In the genomic region with DNA sequence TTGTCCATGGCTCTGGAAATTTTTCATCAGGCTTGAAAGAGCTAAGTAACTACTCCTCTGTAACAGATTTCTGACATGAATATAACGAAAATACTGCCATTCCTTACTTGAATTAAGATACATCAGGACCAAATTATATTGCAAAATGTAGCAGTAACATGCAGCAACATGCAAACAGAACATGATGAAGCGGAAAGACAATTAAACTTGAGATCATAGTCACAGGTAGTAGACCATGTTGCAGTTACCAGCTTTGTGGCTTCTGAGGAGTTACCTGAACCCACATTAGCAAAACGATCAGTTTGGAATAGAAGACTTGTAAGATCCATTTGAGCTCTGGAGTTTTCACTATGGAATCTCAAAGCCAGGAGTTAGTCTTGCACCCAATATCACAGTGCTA, we compare ENCODE assay signal across 22 cellular contexts.
A peak's percentile ranks its signal among the peaks of the same experiment; 100 is the strongest.
DNase-seq lines count a peak whose midpoint lies in the region; ATAC-seq, FAIRE-seq and TF ChIP-seq lines count a peak whose summit lies in the region.
"Had no signal": no experiment of that assay in that cellular context is flagged by ENCODE, and none has a peak within 500 bp of the region (broad histone marks: within the 10 kb centered on the region; RNA-seq: fewer than 3 reads in every experiment).

No MANE protein-coding gene starts in this region.

- H2BK15ac ChIP-seq in H1 (ENCODE audit: low read length), result no peak overlapping the region

- 83% methylated on average over 3 of the region's 3 CpGs; no CpG with 5 or more reads in 1 of the 2 experiments for WGBS in H1 (ENCODE audit: extremely low coverage in 1 of 2, insufficient coverage in 1 of 2, insufficient read length in 1 of 2, insufficient replicate concordance in 2 of 2, low coverage in 1 of 2, low lambda C conversion rate in 2 of 2, missing lambda C conversion rate in 1 of 2), 2 experiments

- no peaks in the 10 kb centered on the region for H4K20me1 ChIP-seq in H1 (replicated peaks in 1 of 2; ENCODE audit: control insufficient read depth in 1 of 2, insufficient read depth in 2 of 2, low read length in 2 of 2)
- no peaks in the 10 kb centered on the region for H4K20me1 ChIP-seq in osteoblast (ENCODE audit: insufficient read depth, low read length)
- H4K20me1 ChIP-seq: BLaER1 had no signal

- no peak for TF ChIP-seq EP300 in H1 (IDR thresholded peaks at IDR 0.05; ENCODE audit: borderline replicate concordance in 1 of 2, low read depth in 2 of 2, low read length in 2 of 2)

- TF ChIP-seq RAD21 in H1 (IDR thresholded peaks at IDR 0.05 in 1 of 2, conservative IDR thresholded peaks at IDR 0.05 in 1 of 2; ENCODE audit: low read depth in 2 of 2, low read length in 2 of 2), result no peak

- no peaks in the 10 kb centered on the region for H3K79me1 ChIP-seq in H1 (ENCODE audit: low read depth, low read length)

- no peak overlapping the region for H2BK12ac ChIP-seq in H1 (ENCODE audit: low read depth, low read length)

- no peak overlapping the region for H2BK5ac ChIP-seq in H1 (ENCODE audit: low read depth, low read length)

- H3K9me3 ChIP-seq in H1 (ENCODE audit: insufficient read depth in 2 of 2, low read depth in 1 of 2, low read length in 1 of 2) (no peaks in the 10 kb centered on the region), osteoblast (ENCODE audit: low read depth, low read length) (no peaks in the 10 kb centered on the region)
- H3K9me3 ChIP-seq: BLaER1, Caco-2 had no signal

- H2BK120ac ChIP-seq in H1 (replicated peaks; ENCODE audit: low read depth, low read length), result no peak overlapping the region

- H3K27me3 ChIP-seq in H1 (replicated peaks in 1 of 4; ENCODE audit: control insufficient read depth in 3 of 4, extremely low read depth in 1 of 4, insufficient read depth in 3 of 4, low read length in 3 of 4) (no peaks in the 10 kb centered on the region), osteoblast (ENCODE audit: insufficient read depth, low read length) (no peaks in the 10 kb centered on the region)
- H3K27me3 ChIP-seq: BLaER1 had no signal

- ATAC-seq in esophagus mucosa (peak; percentile 56), GM18520 (IDR thresholded peaks at IDR 0.05; ENCODE audit: unreplicated experiment) (no peak)
- ATAC-seq: CD8-positive, alpha-beta T cell; HCT116 had no signal

- no peak overlapping the region for H3K4me3 ChIP-seq in H1 (ENCODE audit: extremely low read depth in 1 of 4, insufficient read depth in 2 of 4, low read depth in 3 of 4, low read length in 4 of 4)
- H3K4me3 ChIP-seq in osteoblast (ENCODE audit: insufficient read depth, low read length), result no peak overlapping the region
- H3K4me3 ChIP-seq: BLaER1, GM23248 had no signal

- H3K9ac ChIP-seq in H1 (replicated peaks in 1 of 4; ENCODE audit: extremely low read depth in 1 of 4, low read depth in 3 of 4, low read length in 3 of 4), result no peak overlapping the region
- H3K9ac ChIP-seq: BLaER1, GM23248 had no signal

- H4K8ac ChIP-seq in H1 (ENCODE audit: extremely low read depth, insufficient read depth, low read length), result no peak overlapping the region

- H3K4me2 ChIP-seq in H1 (ENCODE audit: insufficient read depth in 1 of 2, low read depth in 2 of 2, low read length in 2 of 2) (no peak overlapping the region), osteoblast (ENCODE audit: insufficient read depth, low read length) (no peak overlapping the region)
- H3K4me2 ChIP-seq: BLaER1 had no signal

- H3K18ac ChIP-seq in H1 (ENCODE audit: extremely low read depth, low read length), result no peak overlapping the region

- no peak overlapping the region for H3K56ac ChIP-seq in H1 (replicated peaks; ENCODE audit: insufficient read length, low read depth, low read length)

- CTCF ChIA-PET in H1 (lab: Charles Lee; ENCODE audit: partially characterized antibody), result interaction anchor here (0.5 to 0.9 kb wide), 3 partner anchors 17 to 82 kb away, joined by 3 read pairs; no protein-coding TSS in a partner anchor

- FAIRE-seq in H1 (lab: Jason Lieb, UNC), result peak; percentile 32
- FAIRE-seq: A204.1, G401.6, GM12892, GM19239 had no signal

- H3K23ac ChIP-seq in H1 (ENCODE audit: insufficient read length), result no peak overlapping the region

- TF ChIP-seq CTCF in H1 (IDR thresholded peaks at IDR 0.05; ENCODE audit: control extremely low read depth in 1 of 3, insufficient read depth in 1 of 3, low read depth in 1 of 3, low read length in 3 of 3), result no peak
- TF ChIP-seq CTCF in osteoblast (IDR thresholded peaks at IDR 0.05; ENCODE audit: extremely low read depth, low read depth, low read length), result no peak

- no peak overlapping the region for H2AK5ac ChIP-seq in H1 (ENCODE audit: low read depth, low read length)

- no peaks in the 10 kb centered on the region for H3K79me2 ChIP-seq in H1 (ENCODE audit: control insufficient read depth in 1 of 2, insufficient read depth in 2 of 2, low read length in 2 of 2)
- no peaks in the 10 kb centered on the region for H3K79me2 ChIP-seq in osteoblast (ENCODE audit: insufficient read depth, low read length)

- DNase-seq in NCI-H2171 treated with DMSO at 0.1 percent for 48 hours (lab: John Stamatoyannopoulos, UW), result peak; percentile 22
- no peak for DNase-seq in NCI-H2171 (lab: John Stamatoyannopoulos, UW)
- DNase-seq in H1 (ENCODE audit: low read depth in 1 of 2, low spot score in 2 of 2), result no peak
- DNase-seq in posterior cingulate gyrus, result no peak
- DNase-seq in osteoblast (ENCODE audit: insufficient read length, low spot score, missing footprints), result no peak
- DNase-seq: Caco-2; CD4-positive, CD25-positive, alpha-beta regulatory T cell; CD8-positive, alpha-beta T cell; DMS153; DND-41; GM23248; H9 had no signal

- no peak overlapping the region for H2AFZ ChIP-seq in H1 (ENCODE audit: low read length)
- H2AFZ ChIP-seq in osteoblast (ENCODE audit: low read length), result no peak overlapping the region
- H2AFZ ChIP-seq: GM23248 had no signal

- H3K23me2 ChIP-seq in H1 (ENCODE audit: low read depth, low read length), result no peaks in the 10 kb centered on the region; the same call in 1 of the 2 replicates

- H3K27ac ChIP-seq in H1 (ENCODE audit: low read depth, low read length) (no peak overlapping the region), osteoblast (ENCODE audit: low read depth, low read length) (no peak overlapping the region)
- H3K27ac ChIP-seq: 22Rv1, BLaER1, C4-2B, GM23248 had no signal

- TF ChIP-seq POLR2A in H1 (IDR thresholded peaks at IDR 0.05; ENCODE audit: control extremely low read depth in 1 of 2, low read depth in 2 of 2, low read length in 2 of 2), result no peak

- peaks cover 0 to 7% (median 0%) of the 10 kb centered on the region in 4 experiments; a peak in 1 of 7 replicates for H3K4me1 ChIP-seq in H1 (replicated peaks in 1 of 4; ENCODE audit: control insufficient read depth in 3 of 4, insufficient read depth in 4 of 4, low read length in 3 of 4)
- H3K4me1 ChIP-seq in osteoblast (ENCODE audit: insufficient read depth, low read length), result no peaks in the 10 kb centered on the region
- H3K4me1 ChIP-seq: BLaER1, Caco-2 had no signal

- no peak overlapping the region for H3K14ac ChIP-seq in H1 (ENCODE audit: insufficient read length)

- peaks cover 0 to 7% (median 4%) of the 10 kb centered on the region in 4 experiments; a peak in 4 of 8 replicates for H3K36me3 ChIP-seq in H1 (ENCODE audit: control insufficient read depth in 2 of 4, insufficient read depth in 4 of 4, low read length in 3 of 4)
- H3K36me3 ChIP-seq in osteoblast (ENCODE audit: insufficient read depth, low read length), result no peaks in the 10 kb centered on the region

- no peak overlapping the region for H4K5ac ChIP-seq in H1 (ENCODE audit: insufficient read length, low read depth, low read length)

- POLR2A ChIA-PET in H1 (lab: Charles Lee; ENCODE audit: partially characterized antibody), result no interaction called here

- H2BK20ac ChIP-seq in H1 (ENCODE audit: low read length), result no peak overlapping the region

- no peak overlapping the region for H3K4ac ChIP-seq in H1 (replicated peaks; ENCODE audit: insufficient read length, low read depth, low read length)

- no peak overlapping the region for H4K91ac ChIP-seq in H1 (replicated peaks; ENCODE audit: insufficient read length, low read length)

- intact Hi-C loops in posterior cingulate gyrus (cut with DNase I), result no loop called here

TF ChIP-seq in H1, 55 proteins besides CTCF, POLR2A, EP300 and RAD21:
- TF ChIP-seq SP1 (IDR thresholded peaks at IDR 0.05; ENCODE audit: low read depth, low read length) (no peak), KDM1A (IDR thresholded peaks at IDR 0.05; ENCODE audit: borderline replicate concordance, low read length) (no peak)
